ENCODE assay signal across 8 cellular contexts in genomic region chr2:127526940-127527804, GRCh38. TPM values are rescaled to one million over a fixed set of nuclear protein-coding genes. Genes with fewer than 3 reads are reported as not detected.
DNase-seq lines count a peak whose midpoint lies in the region; ATAC-seq and TF ChIP-seq lines count a peak whose summit lies in the region.

No MANE protein-coding gene starts in this region.

- no peaks in the 10 kb centered on the region for H3K27me3 ChIP-seq in CD8-positive, alpha-beta T cell (ENCODE audit: insufficient read depth, low read length)
- H3K27me3 ChIP-seq in skeletal muscle tissue (ENCODE audit: control insufficient read depth in 3 of 3, insufficient read depth in 3 of 3, low read length in 3 of 3): no peaks in the 10 kb centered on the region

- peak overlapping the region; percentile 98 for H3K4me3 Mint-ChIP-seq in CD8-positive, alpha-beta T cell
- H3K4me3 Mint-ChIP-seq in IgD-negative memory B cell: peak overlapping the region; percentile 96 to 100 (median 98)
- H3K4me3 Mint-ChIP-seq in activated T-helper 1 cell treated with anti-CD3 and anti-CD28 coated beads, Interleukin-12 subunit alpha, Interleukin-12 subunit beta, Interleukin-2, Interleukin-4 antibody, amounts not matched to agents 30 ng/mL and 10 ng/mL and 1 ng/mL, durations not matched to agents 14 hours and 24 hours and 36 hours: peak overlapping the region; percentile 92

- CTCF ChIA-PET in CD8-positive, alpha-beta T cell (lab: Charles Lee): interaction anchor here (1.2 kb wide), 2 partner anchors 112 to 175 kb away, joined by 6 to 7 read pairs; partner anchors contain the start of gene SFT2D3

- TF ChIP-seq CTCF in CD8-positive, alpha-beta T cell (IDR thresholded peaks at IDR 0.05): no peak
- TF ChIP-seq CTCF in GM13976 (IDR thresholded peaks at IDR 0.05; ENCODE audit: borderline replicate concordance, control extremely low read depth, extremely low read depth, insufficient read depth, missing control alignments): no peak

- intact Hi-C loops in CD8-positive, alpha-beta T cell (cut with DNase I, micrococcal nuclease): loop anchor here (1.0 to 10.0 kb wide), 16 partner anchors 115 to 872 kb away; partner anchors contain the start of genes GYPC (in 2 of the 2), SFT2D3 (in 2 of the 2), ERCC3 (in 1 of the 2) and MAP3K2 (in 1 of the 2)
- intact Hi-C loops in activated T-helper 1 cell treated with anti-CD3 and anti-CD28 coated beads, Interleukin-12 subunit alpha, Interleukin-12 subunit beta, Interleukin-2, Interleukin-4 antibody, amounts not matched to agents 30 ng/mL and 10 ng/mL and 1 ng/mL, durations not matched to agents 14 hours and 24 hours and 36 hours (cut with micrococcal nuclease): loop anchor here (1.0 to 10.0 kb wide), 14 partner anchors 17 to 788 kb away; partner anchors contain the start of genes ERCC3, HS6ST1, MAP3K2 and POLR2D
- intact Hi-C loops in left ventricle myocardium superior (cut with micrococcal nuclease): no loop called here

- no peaks in the 10 kb centered on the region for H3K9me3 ChIP-seq in CD8-positive, alpha-beta T cell (ENCODE audit: low read length)
- no peaks in the 10 kb centered on the region for H3K9me3 ChIP-seq in skeletal muscle tissue (ENCODE audit: control insufficient read depth in 3 of 3, low read length in 3 of 3)

- peaks cover 33% of the 10 kb centered on the region for H3K36me3 Mint-ChIP-seq in CD8-positive, alpha-beta T cell
- H3K36me3 Mint-ChIP-seq in IgD-negative memory B cell: peaks cover under 1% of the 10 kb centered on the region
- peaks cover 9% of the 10 kb centered on the region for H3K36me3 Mint-ChIP-seq in activated T-helper 1 cell treated with anti-CD3 and anti-CD28 coated beads, Interleukin-12 subunit alpha, Interleukin-12 subunit beta, Interleukin-2, Interleukin-4 antibody, amounts not matched to agents 30 ng/mL and 10 ng/mL and 1 ng/mL, durations not matched to agents 14 hours and 24 hours and 36 hours (ENCODE audit: low read depth)

- peak overlapping the region; percentile 69 for H3K4me3 ChIP-seq in CD8-positive, alpha-beta T cell (ENCODE audit: low read depth, low read length)
- H3K4me3 ChIP-seq in skeletal muscle tissue (ENCODE audit: low read length in 3 of 3): peak overlapping the region; percentile 80 to 95 (median 83)

- peak; percentile 5 for ATAC-seq in CD8-positive, alpha-beta T cell
- ATAC-seq in GM19467 (IDR thresholded peaks at IDR 0.05; ENCODE audit: unreplicated experiment): peak; percentile 6
- peak; percentile 5 for ATAC-seq in left ventricle myocardium superior

- peaks cover 6% of the 10 kb centered on the region for H3K36me3 ChIP-seq in CD8-positive, alpha-beta T cell (ENCODE audit: insufficient read depth, low read length)
- H3K36me3 ChIP-seq in skeletal muscle tissue (ENCODE audit: control insufficient read depth in 3 of 3, insufficient read depth in 3 of 3, low read length in 3 of 3): peaks cover 0 to 10% (median 10%) of the 10 kb centered on the region in 3 donors

- DNase-seq in CD8-positive, alpha-beta T cell: no peak
- no peak for DNase-seq in activated T-helper 1 cell treated with anti-CD3 and anti-CD28 coated beads, Interleukin-12 subunit alpha, Interleukin-12 subunit beta, Interleukin-2, Interleukin-4 antibody, amounts not matched to agents 30 ng/mL and 10 ng/mL and 1 ng/mL, durations not matched to agents 14 hours and 24 hours and 36 hours (ENCODE audit: low spot score)
- DNase-seq in left ventricle myocardium superior (no peak), GM13976 (ENCODE audit: low spot score) (no peak), cerebellar nuclear complex (lab: John Stamatoyannopoulos, UW) (no peak)

- peaks cover 24% of the 10 kb centered on the region for H3K4me1 ChIP-seq in CD8-positive, alpha-beta T cell (ENCODE audit: insufficient read depth, low read length)
- peaks cover 12 to 17% (median 13%) of the 10 kb centered on the region in 3 donors for H3K4me1 ChIP-seq in skeletal muscle tissue (ENCODE audit: control insufficient read depth in 3 of 3, insufficient read depth in 3 of 3, low read length in 3 of 3)

- peaks cover 30% of the 10 kb centered on the region for H3K4me1 Mint-ChIP-seq in CD8-positive, alpha-beta T cell (ENCODE audit: low read depth)
- peaks cover 20 to 25% (median 23%) of the 10 kb centered on the region in 3 donors for H3K4me1 Mint-ChIP-seq in IgD-negative memory B cell
- H3K4me1 Mint-ChIP-seq in activated T-helper 1 cell treated with anti-CD3 and anti-CD28 coated beads, Interleukin-12 subunit alpha, Interleukin-12 subunit beta, Interleukin-2, Interleukin-4 antibody, amounts not matched to agents 30 ng/mL and 10 ng/mL and 1 ng/mL, durations not matched to agents 14 hours and 24 hours and 36 hours (ENCODE audit: low read depth): peaks cover 25% of the 10 kb centered on the region

- H3K27me3 Mint-ChIP-seq in CD8-positive, alpha-beta T cell (ENCODE audit: low read depth): no peaks in the 10 kb centered on the region
- no peaks in the 10 kb centered on the region for H3K27me3 Mint-ChIP-seq in IgD-negative memory B cell
- H3K27me3 Mint-ChIP-seq in activated T-helper 1 cell treated with anti-CD3 and anti-CD28 coated beads, Interleukin-12 subunit alpha, Interleukin-12 subunit beta, Interleukin-2, Interleukin-4 antibody, amounts not matched to agents 30 ng/mL and 10 ng/mL and 1 ng/mL, durations not matched to agents 14 hours and 24 hours and 36 hours (ENCODE audit: insufficient read depth): peaks cover 12% of the 10 kb centered on the region

- peak overlapping the region; percentile 92 to 94 (median 93) for H3K9ac ChIP-seq in skeletal muscle tissue (ENCODE audit: low read depth in 1 of 3, low read length in 3 of 3)

- H3K27ac Mint-ChIP-seq in CD8-positive, alpha-beta T cell: peak overlapping the region; percentile 99
- peak overlapping the region; percentile 99 to 100 (median 100) for H3K27ac Mint-ChIP-seq in IgD-negative memory B cell
- H3K27ac Mint-ChIP-seq in activated T-helper 1 cell treated with anti-CD3 and anti-CD28 coated beads, Interleukin-12 subunit alpha, Interleukin-12 subunit beta, Interleukin-2, Interleukin-4 antibody, amounts not matched to agents 30 ng/mL and 10 ng/mL and 1 ng/mL, durations not matched to agents 14 hours and 24 hours and 36 hours: peak overlapping the region; percentile 94

- in situ Hi-C loops in GM13976 (cut with MboI; ENCODE audit: low sequenced_read_pairs, unreplicated experiment): no loop called here

- POLR2A ChIA-PET in CD8-positive, alpha-beta T cell (lab: Charles Lee): interaction anchor here (1.0 to 1.6 kb wide), 4 partner anchors 9 to 175 kb away, joined by 4 to 5 read pairs (median 5); partner anchors contain the start of gene SFT2D3

- H3K9me3 Mint-ChIP-seq in CD8-positive, alpha-beta T cell: peaks cover 4% of the 10 kb centered on the region
- H3K9me3 Mint-ChIP-seq in IgD-negative memory B cell: peaks cover 0 to 2% (median 0%) of the 10 kb centered on the region in 3 donors
- no peaks in the 10 kb centered on the region for H3K9me3 Mint-ChIP-seq in activated T-helper 1 cell treated with anti-CD3 and anti-CD28 coated beads, Interleukin-12 subunit alpha, Interleukin-12 subunit beta, Interleukin-2, Interleukin-4 antibody, amounts not matched to agents 30 ng/mL and 10 ng/mL and 1 ng/mL, durations not matched to agents 14 hours and 24 hours and 36 hours

- H3K27ac ChIP-seq in CD8-positive, alpha-beta T cell (ENCODE audit: low read depth, low read length): peak overlapping the region; percentile 91
- peak overlapping the region; percentile 94 for H3K27ac ChIP-seq in skeletal muscle tissue (ENCODE audit: low read depth, low read length)

RNA-seq across cellular contexts. Expression of gene IWS1, which starts 0.9 kb away (rescaled TPM):
- 10 to 100 TPM; 30.4 to 33.4 TPM for total RNA-seq in CD8-positive, alpha-beta T cell
- 30.0 TPM for polyA plus RNA-seq in IgD-negative memory B cell
- total RNA-seq in activated T-helper 1 cell treated with anti-CD3 and anti-CD28 coated beads, Interleukin-12 subunit alpha, Interleukin-12 subunit beta, Interleukin-2, Interleukin-4 antibody, amounts not matched to agents 30 ng/mL and 10 ng/mL and 1 ng/mL, durations not matched to agents 14 hours and 24 hours and 36 hours: 52.3 and 57.6 TPM in 2 replicates
- total RNA-seq in left ventricle myocardium superior: 58.1 TPM
- total RNA-seq in skeletal muscle tissue: 24.5 TPM

RNA-seq across cellular contexts. Expression of gene MYO7B, which starts 8.3 kb away (rescaled TPM):
- under 1 TPM; 0.25 to 0.33 TPM for total RNA-seq in CD8-positive, alpha-beta T cell
- 1.1 TPM for polyA plus RNA-seq in IgD-negative memory B cell
- 0.10 and 0.12 TPM in 2 replicates for total RNA-seq in activated T-helper 1 cell treated with anti-CD3 and anti-CD28 coated beads, Interleukin-12 subunit alpha, Interleukin-12 subunit beta, Interleukin-2, Interleukin-4 antibody, amounts not matched to agents 30 ng/mL and 10 ng/mL and 1 ng/mL, durations not matched to agents 14 hours and 24 hours and 36 hours
- total RNA-seq in left ventricle myocardium superior (0.42 TPM), skeletal muscle tissue (1.0 TPM)
